In the genomic region with DNA sequence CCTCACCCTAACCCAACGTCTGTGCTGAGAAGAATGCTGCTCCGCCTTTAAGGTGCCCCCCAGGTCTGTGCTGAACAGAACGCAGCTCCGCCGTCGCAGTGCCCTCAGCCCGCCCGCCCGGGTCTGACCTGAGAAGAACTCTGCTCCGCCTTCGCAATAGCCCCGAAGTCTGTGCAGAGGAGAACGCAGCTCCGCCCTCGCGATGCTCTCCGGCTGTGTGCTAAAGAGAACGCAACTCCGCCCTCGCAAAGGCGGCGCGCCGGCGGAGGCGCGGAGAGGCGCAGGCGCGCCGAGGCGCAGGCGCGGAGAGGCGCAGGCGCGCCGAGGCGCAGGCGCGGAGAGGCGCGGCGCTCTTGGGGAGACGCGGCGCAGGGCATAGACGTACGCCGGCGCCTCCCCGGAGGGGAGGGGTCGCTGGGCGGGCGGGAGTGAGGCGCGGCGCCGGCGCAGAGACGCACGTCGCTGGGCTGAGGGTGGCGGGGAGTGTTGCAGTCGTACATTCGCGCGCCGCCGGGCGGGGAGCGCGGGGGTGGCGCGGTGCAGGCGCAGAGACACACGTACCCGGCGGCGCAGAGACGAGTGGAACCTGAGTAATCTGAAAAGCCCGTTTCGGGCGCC, we compare ENCODE assay signal across 8 cellular contexts. TPM values are rescaled to one million over a fixed set of nuclear protein-coding genes. Genes with fewer than 3 reads are reported as not detected.
DNase-seq lines count a peak whose midpoint lies in the region; ATAC-seq and TF ChIP-seq lines count a peak whose summit lies in the region.
"Not testable (repeated sequence)": the region's sequence is repeated elsewhere in the genome, so short reads cannot be mapped to it uniquely, and the experiment has no call there.

No MANE protein-coding gene starts in this region.

- DNase-seq in GM03348 (ENCODE audit: low spot score) (peak; percentile 86), HuH-7.5 (ENCODE audit: low spot score) (peak; percentile 58), hepatocyte (ENCODE audit: low spot score) (peak; percentile 92), pons (ENCODE audit: low spot score) (peak; percentile 81)
- DNase-seq in activated CD4-positive, alpha-beta T cell treated with anti-CD3 and anti-CD28 coated beads, Interleukin-2, amount 10 ng/mL, durations not matched to agents 7 days and 5 days = peak; percentile 86
- not testable (repeated sequence) for DNase-seq in caudate nucleus (lab: John Stamatoyannopoulos, UW)
- DNase-seq in stimulated activated naive CD8-positive, alpha-beta T cell treated with anti-CD3 and anti-CD28 coated beads, Interleukin-15, amount 100 ng/mL, for 72 hours = peak; percentile 83 to 91

- not testable (repeated sequence) for H3K9me2 ChIP-seq in hepatocyte (replicated peaks; ENCODE audit: insufficient read depth)

- peak overlapping the region; percentile 90 for H3K4me3 Mint-ChIP-seq in activated CD4-positive, alpha-beta T cell treated with anti-CD3 and anti-CD28 coated beads, Interleukin-2, amount 10 ng/mL, durations not matched to agents 7 days and 5 days
- peak overlapping the region; percentile 89 to 95 for H3K4me3 Mint-ChIP-seq in stimulated activated naive CD8-positive, alpha-beta T cell treated with anti-CD3 and anti-CD28 coated beads, Interleukin-15, amount 100 ng/mL, for 72 hours

- peak overlapping the region; percentile 87 for H3K27ac ChIP-seq in caudate nucleus (ENCODE audit: low read depth, low read length)
- H3K27ac ChIP-seq in hepatocyte = peak overlapping the region; percentile 87

- not testable (repeated sequence) for H3K4me1 ChIP-seq in hepatocyte (ENCODE audit: insufficient read depth)

- 2% methylated on average over 20 of the region's 84 CpGs for WGBS in hepatocyte (ENCODE audit: low lambda C conversion rate, missing lambda C conversion rate)

- not testable (repeated sequence) for H3K9me3 Mint-ChIP-seq in activated CD4-positive, alpha-beta T cell treated with anti-CD3 and anti-CD28 coated beads, Interleukin-2, amount 10 ng/mL, durations not matched to agents 7 days and 5 days; stimulated activated naive CD8-positive, alpha-beta T cell treated with anti-CD3 and anti-CD28 coated beads, Interleukin-15, amount 100 ng/mL, for 72 hours

- H4K20me1 ChIP-seq in hepatocyte (ENCODE audit: insufficient read depth, poor library complexity, severe bottlenecking) = not testable (repeated sequence)

- H3K79me2 ChIP-seq in hepatocyte = not testable (repeated sequence)

- not testable (repeated sequence) for H3K36me3 Mint-ChIP-seq in activated CD4-positive, alpha-beta T cell treated with anti-CD3 and anti-CD28 coated beads, Interleukin-2, amount 10 ng/mL, durations not matched to agents 7 days and 5 days (ENCODE audit: low read depth)

- not testable (repeated sequence) for TF ChIP-seq CTCF in hepatocyte (IDR thresholded peaks at IDR 0.05; ENCODE audit: poor library complexity)

- CTCF ChIA-PET in activated CD4-positive, alpha-beta T cell treated with anti-CD3 and anti-CD28 coated beads, Interleukin-2, amount 10 ng/mL, durations not matched to agents 7 days and 5 days (lab: Charles Lee) = interaction anchor here (0.7 to 2.0 kb wide), 16 partner anchors 73 to 948 kb away, joined by 3 to 23 read pairs (median 5); partner anchors contain the start of gene SLC35F5

- peak overlapping the region; percentile 65 for H3K4me2 ChIP-seq in hepatocyte

- H3K4me1 Mint-ChIP-seq in activated CD4-positive, alpha-beta T cell treated with anti-CD3 and anti-CD28 coated beads, Interleukin-2, amount 10 ng/mL, durations not matched to agents 7 days and 5 days = not testable (repeated sequence)
- peaks cover 10% of the 10 kb centered on the region for H3K4me1 Mint-ChIP-seq in stimulated activated naive CD8-positive, alpha-beta T cell treated with anti-CD3 and anti-CD28 coated beads, Interleukin-15, amount 100 ng/mL, for 72 hours

- peak; percentile 95 for ATAC-seq in GM21825 (IDR thresholded peaks at IDR 0.05; ENCODE audit: unreplicated experiment)
- peak; percentile 95 for ATAC-seq in stimulated activated naive CD8-positive, alpha-beta T cell treated with anti-CD3 and anti-CD28 coated beads, Interleukin-15, amount 100 ng/mL, for 72 hours

- not testable (repeated sequence) for H3K36me3 ChIP-seq in hepatocyte (replicated peaks; ENCODE audit: insufficient read depth, low read depth)

- not testable (repeated sequence) for H3K9me3 ChIP-seq in hepatocyte (ENCODE audit: low read depth)

- not testable (repeated sequence) for H2AFZ ChIP-seq in hepatocyte

- H3K4me3 ChIP-seq in hepatocyte = not testable (repeated sequence)

- H3K27me3 Mint-ChIP-seq in activated CD4-positive, alpha-beta T cell treated with anti-CD3 and anti-CD28 coated beads, Interleukin-2, amount 10 ng/mL, durations not matched to agents 7 days and 5 days; stimulated activated naive CD8-positive, alpha-beta T cell treated with anti-CD3 and anti-CD28 coated beads, Interleukin-15, amount 100 ng/mL, for 72 hours: not testable (repeated sequence)

- POLR2A ChIA-PET in activated CD4-positive, alpha-beta T cell treated with anti-CD3 and anti-CD28 coated beads, Interleukin-2, amount 10 ng/mL, durations not matched to agents 7 days and 5 days (lab: Charles Lee) = not testable (repeated sequence)

- H3K27ac Mint-ChIP-seq in activated CD4-positive, alpha-beta T cell treated with anti-CD3 and anti-CD28 coated beads, Interleukin-2, amount 10 ng/mL, durations not matched to agents 7 days and 5 days = peak overlapping the region; percentile 98
- peak overlapping the region; percentile 96 to 98 for H3K27ac Mint-ChIP-seq in stimulated activated naive CD8-positive, alpha-beta T cell treated with anti-CD3 and anti-CD28 coated beads, Interleukin-15, amount 100 ng/mL, for 72 hours

- H3K27me3 ChIP-seq in hepatocyte = not testable (repeated sequence)

RNA-seq across cellular contexts. Expression of gene RABL2A, which starts 23.5 kb away (rescaled TPM):
- total RNA-seq in activated CD4-positive, alpha-beta T cell treated with anti-CD3 and anti-CD28 coated beads, Interleukin-2, amount 10 ng/mL, durations not matched to agents 7 days and 5 days = 10 to 100 TPM; 15.3 to 17.9 TPM
- total RNA-seq in hepatocyte = 7.3 and 9.3 TPM in 2 replicates
- 15.4 and 16.2 TPM in 2 replicates for polyA plus RNA-seq in hepatocyte
